ENCODE assay signal across 10 cellular contexts in genomic region chr19:15437355-15438123, GRCh38. TPM values are rescaled to one million over a fixed set of nuclear protein-coding genes. Genes with fewer than 3 reads are reported as not detected.
A peak's percentile ranks its signal among the peaks of the same experiment; 100 is the strongest.
DNase-seq lines count a peak whose midpoint lies in the region; FAIRE-seq and TF ChIP-seq lines count a peak whose summit lies in the region.
"Had no signal": no experiment of that assay in that cellular context is flagged by ENCODE, and none has a peak within 500 bp of the region (broad histone marks: within the 10 kb centered on the region; RNA-seq: fewer than 3 reads in every experiment).

No MANE protein-coding gene starts in this region.

- no peaks in the 10 kb centered on the region for H3K36me3 ChIP-seq in adipocyte (ENCODE audit: control insufficient read depth, insufficient read depth, low read length, severe bottlenecking)
- peaks cover 0 to 2% of the 10 kb centered on the region in 2 donors for H3K36me3 ChIP-seq in kidney (ENCODE audit: control insufficient read depth in 1 of 2, insufficient read depth in 2 of 2, low read length in 2 of 2)

- DNase-seq in AG08396 (ENCODE audit: low spot score), result peak; percentile 80
- DNase-seq in adipocyte (ENCODE audit: low read depth), result peak; percentile 26
- DNase-seq in kidney, result peak; percentile 64
- no peak for DNase-seq in NOMO-1 treated with dmso at 0.1 percent for 144 hours (lab: John Stamatoyannopoulos, UW; ENCODE audit: unreplicated experiment)
- DNase-seq in DMS79 treated with DMSO at 0.1 percent for 48 hours (lab: John Stamatoyannopoulos, UW), result no peak
- no peak for DNase-seq in NCI-H1092 treated with DMSO at 0.1 percent for 48 hours (lab: John Stamatoyannopoulos, UW)
- DNase-seq: activated CD4-positive, alpha-beta T cell treated with anti-CD3 and anti-CD28 coated beads, Interleukin-2, amount 50 U/mL, for 48 hours; activated naive CD4-positive, alpha-beta T cell treated with anti-CD3 and anti-CD28 coated beads, Interleukin-2, amount 10 ng/mL, durations not matched to agents 7 days and 5 days; NCI-H1436 treated with DMSO at 0.1 percent for 48 hours had no signal

- peaks cover 19% of the 10 kb centered on the region for H3K4me1 ChIP-seq in adipocyte (ENCODE audit: control insufficient read depth, insufficient read depth, low read length)
- peaks cover 0 to 4% of the 10 kb centered on the region in 2 donors for H3K4me1 ChIP-seq in kidney (ENCODE audit: control insufficient read depth in 1 of 2, insufficient read depth in 1 of 2, low read depth in 1 of 2, low read length in 2 of 2)

- TF ChIP-seq CTCF in kidney (IDR thresholded peaks at IDR 0.05; ENCODE audit: borderline replicate concordance, extremely low read depth, insufficient read depth), result no peak

- intact Hi-C loops in kidney (cut with DNase I), result no loop called here

- H3K9me3 ChIP-seq in adipocyte (ENCODE audit: control insufficient read depth, low read length) (no peaks in the 10 kb centered on the region), kidney (ENCODE audit: control insufficient read depth in 1 of 2, low read length in 2 of 2) (no peaks in the 10 kb centered on the region)
- H3K9me3 ChIP-seq: BLaER1 treated with 17β-estradiol and CSF1 and Interleukin-3, amounts not matched to agents 10 nM and 100 nM had no signal

- no peaks in the 10 kb centered on the region for H3K27me3 ChIP-seq in adipocyte (replicated peaks; ENCODE audit: control insufficient read depth, insufficient read depth, low read length)
- H3K27me3 ChIP-seq: BLaER1 treated with 17β-estradiol and CSF1 and Interleukin-3, amounts not matched to agents 10 nM and 100 nM had no signal

- no peak overlapping the region for H3K4me3 ChIP-seq in adipocyte (ENCODE audit: low read length)
- no peak overlapping the region for H3K4me3 ChIP-seq in kidney (ENCODE audit: low read length in 2 of 2)
- H3K4me3 ChIP-seq: BLaER1 treated with 17β-estradiol and CSF1 and Interleukin-3, amounts not matched to agents 10 nM and 100 nM had no signal

- no peak overlapping the region for H3K27ac ChIP-seq in kidney (ENCODE audit: low read depth in 2 of 2, low read length in 2 of 2)

- peak overlapping the region; percentile 45 for H3K9ac ChIP-seq in adipocyte (ENCODE audit: low read length)
- no peak overlapping the region for H3K9ac ChIP-seq in kidney (ENCODE audit: low read length in 2 of 2)

- no peak for FAIRE-seq in kidney (lab: Jason Lieb, UNC)

RNA-seq across cellular contexts. Expression of gene WIZ, which starts 12.2 kb away (rescaled TPM):
- total RNA-seq in kidney, result 37.1 TPM
- polyA plus RNA-seq in kidney (ENCODE audit: insufficient read depth, low read depth, low replicate concordance), result 15.4 TPM

RNA-seq across cellular contexts. Expression of gene AKAP8L, which starts 18.8 kb away (rescaled TPM):
- total RNA-seq in kidney, result 122 TPM
- polyA plus RNA-seq in kidney (ENCODE audit: insufficient read depth, low read depth, low replicate concordance), result 44.3 TPM

RNA-seq across cellular contexts. Expression of gene RASAL3, which starts 26.8 kb away (rescaled TPM):
- 12.1 TPM for total RNA-seq in kidney
- polyA plus RNA-seq in kidney (ENCODE audit: insufficient read depth, low read depth, low replicate concordance), result 1.5 TPM

RNA-seq across cellular contexts. Expression of gene PGLYRP2, which starts 41.8 kb away (rescaled TPM):
- not detected for total RNA-seq in kidney
- polyA plus RNA-seq in kidney (ENCODE audit: insufficient read depth, low read depth, low replicate concordance), result not detected

RNA-seq across cellular contexts. Expression of gene AKAP8, which starts 58.0 kb away (rescaled TPM):
- total RNA-seq in kidney, result 60.2 TPM
- polyA plus RNA-seq in kidney (ENCODE audit: insufficient read depth, low read depth, low replicate concordance), result 11.5 TPM

Comparison
In these comparisons a context has a peak if more than half of its experiments do, and no peak if none do; other contexts are left out.
1. DNase-seq: peak in AG08396 (single experiment), adipocyte (single experiment) and kidney (single experiment); none in NOMO-1 treated with dmso at 0.1 percent for 144 hours (single experiment), DMS79 treated with DMSO at 0.1 percent for 48 hours (single experiment) and NCI-H1092 treated with DMSO at 0.1 percent for 48 hours (single experiment).